Comparison of ENCODE assay signal across 1 cellular context in the genomic region with DNA sequence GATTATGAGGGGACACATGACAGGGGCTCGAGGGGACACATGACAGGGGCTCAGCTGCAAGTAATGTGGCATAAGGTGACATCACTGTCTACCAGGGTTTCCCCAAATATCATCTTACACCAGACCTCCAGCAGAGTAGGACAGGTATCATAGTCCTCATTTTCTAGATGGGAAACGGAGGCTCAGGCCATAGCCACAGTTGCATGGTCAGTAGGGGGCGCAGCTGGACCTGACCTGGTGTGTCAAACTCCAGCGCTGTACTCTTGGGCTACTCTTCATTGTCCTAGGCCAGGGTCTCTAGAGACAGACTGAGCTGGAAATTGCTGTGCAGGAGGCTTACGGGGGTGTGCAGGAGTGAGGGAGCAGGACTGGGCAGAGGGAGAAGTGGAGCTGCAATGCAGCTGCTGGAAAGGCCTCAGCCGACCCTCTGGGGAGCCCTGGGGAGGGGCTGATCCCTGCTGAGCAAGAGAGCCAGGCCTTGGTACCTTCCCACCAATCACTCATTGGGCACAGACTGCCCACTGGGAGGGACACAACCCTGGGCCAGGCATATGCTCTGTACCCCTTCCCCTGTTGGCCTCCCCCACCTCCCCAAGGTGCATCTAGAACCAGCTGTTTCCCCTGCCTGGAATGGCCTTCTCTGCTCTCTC.
TF ChIP-seq lines count a peak whose summit lies in the region.

No MANE protein-coding gene starts in this region.

TF ChIP-seq in HCT116, 20 proteins besides CTCF, POLR2A, EP300 and RAD21 (continued from another document):
- TF ChIP-seq, protein P1, sequence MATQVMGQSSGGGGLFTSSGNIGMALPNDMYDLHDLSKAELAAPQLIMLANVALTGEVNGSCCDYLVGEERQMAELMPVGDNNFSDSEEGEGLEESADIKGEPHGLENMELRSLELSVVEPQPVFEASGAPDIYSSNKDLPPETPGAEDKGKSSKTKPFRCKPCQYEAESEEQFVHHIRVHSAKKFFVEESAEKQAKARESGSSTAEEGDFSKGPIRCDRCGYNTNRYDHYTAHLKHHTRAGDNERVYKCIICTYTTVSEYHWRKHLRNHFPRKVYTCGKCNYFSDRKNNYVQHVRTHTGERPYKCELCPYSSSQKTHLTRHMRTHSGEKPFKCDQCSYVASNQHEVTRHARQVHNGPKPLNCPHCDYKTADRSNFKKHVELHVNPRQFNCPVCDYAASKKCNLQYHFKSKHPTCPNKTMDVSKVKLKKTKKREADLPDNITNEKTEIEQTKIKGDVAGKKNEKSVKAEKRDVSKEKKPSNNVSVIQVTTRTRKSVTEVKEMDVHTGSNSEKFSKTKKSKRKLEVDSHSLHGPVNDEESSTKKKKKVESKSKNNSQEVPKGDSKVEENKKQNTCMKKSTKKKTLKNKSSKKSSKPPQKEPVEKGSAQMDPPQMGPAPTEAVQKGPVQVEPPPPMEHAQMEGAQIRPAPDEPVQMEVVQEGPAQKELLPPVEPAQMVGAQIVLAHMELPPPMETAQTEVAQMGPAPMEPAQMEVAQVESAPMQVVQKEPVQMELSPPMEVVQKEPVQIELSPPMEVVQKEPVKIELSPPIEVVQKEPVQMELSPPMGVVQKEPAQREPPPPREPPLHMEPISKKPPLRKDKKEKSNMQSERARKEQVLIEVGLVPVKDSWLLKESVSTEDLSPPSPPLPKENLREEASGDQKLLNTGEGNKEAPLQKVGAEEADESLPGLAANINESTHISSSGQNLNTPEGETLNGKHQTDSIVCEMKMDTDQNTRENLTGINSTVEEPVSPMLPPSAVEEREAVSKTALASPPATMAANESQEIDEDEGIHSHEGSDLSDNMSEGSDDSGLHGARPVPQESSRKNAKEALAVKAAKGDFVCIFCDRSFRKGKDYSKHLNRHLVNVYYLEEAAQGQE (IDR thresholded peaks at IDR 0.05; ENCODE audit: low read depth) = no peak
- TF ChIP-seq, protein P2, sequence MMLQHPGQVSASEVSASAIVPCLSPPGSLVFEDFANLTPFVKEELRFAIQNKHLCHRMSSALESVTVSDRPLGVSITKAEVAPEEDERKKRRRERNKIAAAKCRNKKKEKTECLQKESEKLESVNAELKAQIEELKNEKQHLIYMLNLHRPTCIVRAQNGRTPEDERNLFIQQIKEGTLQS (IDR thresholded peaks at IDR 0.05) = no peak
- TF ChIP-seq ELF1 (IDR thresholded peaks at IDR 0.05; ENCODE audit: borderline replicate concordance, low read depth) (no peak), EZH2 (IDR thresholded peaks at IDR 0.05) (no peak), YY1 (IDR thresholded peaks at IDR 0.05; ENCODE audit: extremely low read depth, insufficient replicate concordance, low read depth, low read length) (no peak)
